Comparison of ENCODE assay signal across 15 cellular contexts in genomic region chr2:37080231-37080630, GRCh38. TPM values are rescaled to one million over a fixed set of nuclear protein-coding genes. Genes with fewer than 3 reads are reported as not detected.
A peak's percentile ranks its signal among the peaks of the same experiment; 100 is the strongest.
DNase-seq lines count a peak whose midpoint lies in the region; ATAC-seq, FAIRE-seq and TF ChIP-seq lines count a peak whose summit lies in the region.
"Had no signal": no experiment of that assay in that cellular context is flagged by ENCODE, and none has a peak within 500 bp of the region (broad histone marks: within the 10 kb centered on the region; RNA-seq: fewer than 3 reads in every experiment).

No MANE protein-coding gene starts in this region.

- H3K36me3 Mint-ChIP-seq in activated CD8-positive, alpha-beta T cell treated with anti-CD3 and anti-CD28 coated beads for 36 hours (ENCODE audit: low read depth): peaks cover 37% of the 10 kb centered on the region
- H3K36me3 Mint-ChIP-seq in memory B cell: peaks cover 31% of the 10 kb centered on the region

- FAIRE-seq in HTR-8/SVneo (lab: Jason Lieb, UNC): no peak

- peaks cover 10 to 34% (median 28%) of the 10 kb centered on the region in 3 donors for H3K36me3 ChIP-seq in tibial artery

- H3K27me3 Mint-ChIP-seq in activated CD8-positive, alpha-beta T cell treated with anti-CD3 and anti-CD28 coated beads for 36 hours: no peaks in the 10 kb centered on the region
- H3K27me3 Mint-ChIP-seq in memory B cell: no peaks in the 10 kb centered on the region

- intact Hi-C loops in activated CD8-positive, alpha-beta T cell treated with anti-CD3 and anti-CD28 coated beads for 36 hours (cut with micrococcal nuclease): no loop called here
- intact Hi-C loops in tibial artery (cut with DNase I; ENCODE audit: low total_unique reads): no loop called here

- no peaks in the 10 kb centered on the region for H3K9me3 Mint-ChIP-seq in activated CD8-positive, alpha-beta T cell treated with anti-CD3 and anti-CD28 coated beads for 36 hours
- no peaks in the 10 kb centered on the region for H3K9me3 Mint-ChIP-seq in memory B cell

- peaks cover 45% of the 10 kb centered on the region for H3K4me1 Mint-ChIP-seq in activated CD8-positive, alpha-beta T cell treated with anti-CD3 and anti-CD28 coated beads for 36 hours (ENCODE audit: low read depth)
- peaks cover 42% of the 10 kb centered on the region for H3K4me1 Mint-ChIP-seq in memory B cell

- CTCF ChIA-PET in activated CD8-positive, alpha-beta T cell treated with anti-CD3 and anti-CD28 coated beads for 36 hours (lab: Charles Lee): no interaction called here

- H3K9me3 ChIP-seq in tibial artery: no peaks in the 10 kb centered on the region
- H3K9me3 ChIP-seq: Peyer's patch, testis had no signal

- H3K4me1 ChIP-seq in tibial artery: peaks cover 0 to 29% (median 18%) of the 10 kb centered on the region in 4 donors

- POLR2A ChIA-PET in activated CD8-positive, alpha-beta T cell treated with anti-CD3 and anti-CD28 coated beads for 36 hours (lab: Charles Lee): no interaction called here

- TF ChIP-seq CTCF in HFF-Myc (IDR thresholded peaks at IDR 0.05; ENCODE audit: low read depth, low read length, missing control alignments) (no peak), tibial artery (IDR thresholded peaks at IDR 0.05) (no peak)
- no peak for TF ChIP-seq CTCF in activated CD8-positive, alpha-beta T cell treated with anti-CD3 and anti-CD28 coated beads for 36 hours (IDR thresholded peaks at IDR 0.05)

- peak overlapping the region; percentile 64 for H3K27ac Mint-ChIP-seq in activated CD8-positive, alpha-beta T cell treated with anti-CD3 and anti-CD28 coated beads for 36 hours
- H3K27ac Mint-ChIP-seq in memory B cell: no peak overlapping the region

- H3K4me3 ChIP-seq in HFF-Myc (replicated peaks; ENCODE audit: low read depth, low read length) (no peak overlapping the region), tibial artery (no peak overlapping the region)
- H3K4me3 ChIP-seq: Peyer's patch, testis had no signal

- peak overlapping the region; percentile 11 for H3K4me3 Mint-ChIP-seq in activated CD8-positive, alpha-beta T cell treated with anti-CD3 and anti-CD28 coated beads for 36 hours
- H3K4me3 Mint-ChIP-seq in memory B cell: peak overlapping the region; percentile 74

- no peak for ATAC-seq in activated CD8-positive, alpha-beta T cell treated with anti-CD3 and anti-CD28 coated beads for 36 hours
- no peak for ATAC-seq in memory B cell (ENCODE audit: low read depth)
- ATAC-seq: HCT116, right cardiac atrium had no signal

- H3K27ac ChIP-seq in tibial artery: no peak overlapping the region
- H3K27ac ChIP-seq: 22Rv1, testis had no signal

- no peaks in the 10 kb centered on the region for H3K27me3 ChIP-seq in tibial artery
- H3K27me3 ChIP-seq: Peyer's patch, testis had no signal

- DNase-seq in DMS53 (lab: John Stamatoyannopoulos, UW) (peak; percentile 30), DMS53 treated with DMSO at 0.1 percent for 48 hours (lab: John Stamatoyannopoulos, UW; ENCODE audit: unreplicated experiment) (no peak), HFF-Myc (ENCODE audit: extremely low read depth, low read depth) (peak; percentile 3), memory B cell (ENCODE audit: low spot score in 2 of 2) (no peak), HTR-8/SVneo (ENCODE audit: insufficient read length, low spot score) (no peak), COLO829 (ENCODE audit: low spot score) (no peak), tibial artery (no peak)
- DNase-seq in activated CD8-positive, alpha-beta T cell treated with anti-CD3 and anti-CD28 coated beads for 36 hours: no peak
- DNase-seq: activated gamma-delta T cell treated with Interleukin-2 at 50 U/mL for 16 hours, NCI-H2029, Peyer's patch, right cardiac atrium, testis had no signal

RNA-seq across cellular contexts. Expression of gene HEATR5B, which starts 3.9 kb away (rescaled TPM):
- total RNA-seq in activated CD8-positive, alpha-beta T cell treated with anti-CD3 and anti-CD28 coated beads for 36 hours: 10 to 100 TPM; 15.2 to 18.2 TPM

RNA-seq across cellular contexts. Expression of gene GPATCH11, which starts 4.1 kb away (rescaled TPM):
- total RNA-seq in activated CD8-positive, alpha-beta T cell treated with anti-CD3 and anti-CD28 coated beads for 36 hours: 10 to 100 TPM in 1 of 2 experiments, 1 to 10 TPM in 1; 9.9 to 11.7 TPM

Comparison
In these comparisons a context has a peak if more than half of its experiments do, and no peak if none do; other contexts are left out.
1. DNase-seq: peak in DMS53 (single experiment) and HFF-Myc (single experiment); none in DMS53 treated with DMSO at 0.1 percent for 48 hours (single experiment), activated CD8-positive, alpha-beta T cell treated with anti-CD3 and anti-CD28 coated beads for 36 hours (single experiment), memory B cell (0 of 2), HTR-8/SVneo (single experiment), COLO829 (single experiment) and tibial artery (0 of 2).